Comparison of ENCODE assay signal across 19 cellular contexts in genomic region chr1:18580087-18580486, GRCh38. TPM values are rescaled to one million over a fixed set of nuclear protein-coding genes. Genes with fewer than 3 reads are reported as not detected.
"Had no signal": no experiment of that assay in that cellular context is flagged by ENCODE, and none has a peak within 500 bp of the region (broad histone marks: within the 10 kb centered on the region; RNA-seq: fewer than 3 reads in every experiment).

No MANE protein-coding gene starts in this region.

- H3K36me3 ChIP-seq: breast epithelium had no signal

- H3K36me3 Mint-ChIP-seq: activated naive CD4-positive, alpha-beta T cell treated with anti-CD3 and anti-CD28 coated beads, Interleukin-2, amount 50 U/mL, for 24 hours had no signal

- H3K4me1 Mint-ChIP-seq: activated naive CD4-positive, alpha-beta T cell treated with anti-CD3 and anti-CD28 coated beads, Interleukin-2, amount 50 U/mL, for 24 hours had no signal

- H3K4me3 ChIP-seq: breast epithelium had no signal

- DNase-seq: activated CD4-positive, alpha-beta T cell treated with anti-CD3 and anti-CD28 coated beads for 4 hours; activated CD8-positive, alpha-beta memory T cell treated with anti-CD3 and anti-CD28 coated beads, Interleukin-2, amount 50 U/mL, for 4 hours; Karpas-422; NCI-H1048; NCI-H146; NCI-H2029 treated with DMSO at 0.1 percent for 48 hours; NCI-H774; NK-92 treated with Interleukin-12 subunit alpha and Interleukin-12 subunit beta, amount 100 ng/mL, for 24 hours; SHP77 treated with DMSO at 0.1 percent for 48 hours had no signal

- H3K9me3 Mint-ChIP-seq: activated CD8-positive, alpha-beta T cell treated with anti-CD3 and anti-CD28 coated beads for 36 hours; activated naive CD4-positive, alpha-beta T cell treated with anti-CD3 and anti-CD28 coated beads, Interleukin-2, amount 50 U/mL, for 24 hours; activated T-helper 2 cell treated with anti-CD3 and anti-CD28 coated beads, Interferon-gamma antibody, Interleukin-2, Interleukin-4, amounts not matched to agents 10 μg/mL and 5 μg/mL and 100 μg/mL, durations not matched to agents 14 hours and 24 hours and 36 hours; T-helper 1 cell treated with Interleukin-12 subunit alpha and Interleukin-12 subunit beta and Interleukin-4 antibody, amounts not matched to agents 30 μg/mL and 1 μg/mL, for 36 hours had no signal

- H3K27ac Mint-ChIP-seq: activated CD8-positive, alpha-beta T cell treated with anti-CD3 and anti-CD28 coated beads for 36 hours; activated naive CD4-positive, alpha-beta T cell treated with anti-CD3 and anti-CD28 coated beads, Interleukin-2, amount 50 U/mL, for 24 hours; activated T-cell treated with anti-CD3 and anti-CD28 coated beads, Interleukin-2, amount 50 U/mL, for 72 hours; activated T-helper 2 cell treated with anti-CD3 and anti-CD28 coated beads, Interferon-gamma antibody, Interleukin-2, Interleukin-4, amounts not matched to agents 10 μg/mL and 5 μg/mL and 100 μg/mL, durations not matched to agents 14 hours and 24 hours and 36 hours; T-helper 1 cell treated with Interleukin-12 subunit alpha and Interleukin-12 subunit beta and Interleukin-4 antibody, amounts not matched to agents 30 μg/mL and 1 μg/mL, for 36 hours had no signal

- ATAC-seq: activated CD4-positive, CD25-positive, alpha-beta regulatory T cell treated with anti-CD3 and anti-CD28 coated beads, Interleukin-2, amount 50 U/mL, for 24 hours; activated T-cell treated with anti-CD3 and anti-CD28 coated beads, Interleukin-2, amount 50 U/mL, for 72 hours had no signal

- H3K4me3 Mint-ChIP-seq: activated CD8-positive, alpha-beta T cell treated with anti-CD3 and anti-CD28 coated beads for 36 hours; activated naive CD4-positive, alpha-beta T cell treated with anti-CD3 and anti-CD28 coated beads, Interleukin-2, amount 50 U/mL, for 24 hours; activated T-cell treated with anti-CD3 and anti-CD28 coated beads, Interleukin-2, amount 50 U/mL, for 72 hours; T-helper 1 cell treated with Interleukin-12 subunit alpha and Interleukin-12 subunit beta and Interleukin-4 antibody, amounts not matched to agents 30 μg/mL and 1 μg/mL, for 36 hours had no signal

- H3K27ac ChIP-seq: breast epithelium had no signal

- H3K9me3 ChIP-seq: breast epithelium had no signal

- H3K4me1 ChIP-seq: breast epithelium had no signal

RNA-seq across cellular contexts. Expression of gene PAX7, which starts 50.6 kb away (rescaled TPM):
- total RNA-seq: activated CD8-positive, alpha-beta T cell treated with anti-CD3 and anti-CD28 coated beads for 36 hours; activated T-cell treated with anti-CD3 and anti-CD28 coated beads, Interleukin-2, amount 50 U/mL, for 72 hours; activated T-helper 2 cell treated with anti-CD3 and anti-CD28 coated beads, Interferon-gamma antibody, Interleukin-2, Interleukin-4, amounts not matched to agents 10 μg/mL and 5 μg/mL and 100 μg/mL, durations not matched to agents 14 hours and 24 hours and 36 hours; aorta; breast epithelium; chondrocyte; SK-MEL-5 had no signal
